Comparison of ENCODE assay signal across 18 cellular contexts in the genomic region with DNA sequence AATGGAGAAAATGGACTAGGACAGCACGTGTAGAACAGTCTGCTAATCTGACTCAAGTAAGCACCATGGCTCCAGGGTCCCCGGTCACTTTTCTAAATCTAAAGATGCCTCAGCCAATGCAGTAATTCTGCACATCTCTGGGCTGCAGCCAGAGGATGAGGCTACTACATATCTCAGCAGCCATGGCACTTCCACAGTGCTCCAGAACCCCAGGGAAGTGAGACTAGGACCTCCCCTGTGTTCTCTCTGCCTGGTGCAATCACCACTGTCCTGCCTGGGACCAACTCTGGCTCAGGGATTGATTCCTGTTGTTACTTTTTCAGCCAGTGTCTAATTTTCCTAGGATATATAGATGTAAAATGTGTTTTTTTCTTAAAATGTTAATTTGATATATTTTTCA.
"Had no signal": no experiment of that assay in that cellular context is flagged by ENCODE, and none has a peak within 500 bp of the region (broad histone marks: within the 10 kb centered on the region; RNA-seq: fewer than 3 reads in every experiment).

No MANE protein-coding gene starts in this region.

- H3K4me1 ChIP-seq: gastrocnemius medialis, heart left ventricle, lower lobe of right lung, upper lobe of left lung had no signal

- ATAC-seq: gastrocnemius medialis, left colon, sciatic nerve had no signal

- DNase-seq: activated CD4-positive, alpha-beta T cell treated with anti-CD3 and anti-CD28 coated beads, Interleukin-2, amount 50 U/mL, for 1 hour; activated CD8-positive, alpha-beta memory T cell treated with anti-CD3 and anti-CD28 coated beads for 24 hours; activated naive CD4-positive, alpha-beta T cell; activated naive CD8-positive, alpha-beta T cell treated with anti-CD3 and anti-CD28 coated beads, Interleukin-2, amount 10 ng/mL, durations not matched to agents 7 days and 5 days; dermis blood vessel endothelial cell; effector memory CD8-positive, alpha-beta T cell; gastrocnemius medialis; heart left ventricle; left colon; lower lobe of right lung; midbrain; T-helper 9 cell; testis; upper lobe of left lung had no signal

- H3K27ac ChIP-seq: gastrocnemius medialis, heart left ventricle, lower lobe of right lung, testis, upper lobe of left lung had no signal

- H3K27ac Mint-ChIP-seq: activated naive CD8-positive, alpha-beta T cell treated with anti-CD3 and anti-CD28 coated beads, Interleukin-2, amount 10 ng/mL, durations not matched to agents 7 days and 5 days; stimulated activated naive CD8-positive, alpha-beta T cell treated with anti-CD3 and anti-CD28 coated beads, Interleukin-15, amount 100 ng/mL, for 72 hours had no signal

- H3K27me3 Mint-ChIP-seq: effector memory CD8-positive, alpha-beta T cell had no signal

- H3K4me3 Mint-ChIP-seq: activated naive CD8-positive, alpha-beta T cell treated with anti-CD3 and anti-CD28 coated beads, Interleukin-2, amount 10 ng/mL, durations not matched to agents 7 days and 5 days; neural crest cell; stimulated activated naive CD8-positive, alpha-beta T cell treated with anti-CD3 and anti-CD28 coated beads, Interleukin-15, amount 100 ng/mL, for 72 hours had no signal

- H3K27me3 ChIP-seq: brain microvascular endothelial cell, gastrocnemius medialis, testis, upper lobe of left lung had no signal

- H3K9me3 ChIP-seq: gastrocnemius medialis, heart left ventricle, lower lobe of right lung, testis, upper lobe of left lung had no signal

- H3K36me3 ChIP-seq: brain microvascular endothelial cell, gastrocnemius medialis, heart left ventricle, lower lobe of right lung, upper lobe of left lung had no signal

- H3K4me3 ChIP-seq: gastrocnemius medialis, heart left ventricle, lower lobe of right lung, testis, upper lobe of left lung had no signal

- H3K9me3 Mint-ChIP-seq: activated naive CD8-positive, alpha-beta T cell treated with anti-CD3 and anti-CD28 coated beads, Interleukin-2, amount 10 ng/mL, durations not matched to agents 7 days and 5 days; effector memory CD8-positive, alpha-beta T cell; neural crest cell; stimulated activated naive CD8-positive, alpha-beta T cell treated with anti-CD3 and anti-CD28 coated beads, Interleukin-15, amount 100 ng/mL, for 72 hours had no signal

- H3K36me3 Mint-ChIP-seq: activated naive CD8-positive, alpha-beta T cell treated with anti-CD3 and anti-CD28 coated beads, Interleukin-2, amount 10 ng/mL, durations not matched to agents 7 days and 5 days had no signal
